In genomic region chr11:11845066-11845465, GRCh38 we compare ENCODE assay signal across 10 cellular contexts. TPM values are rescaled to one million over a fixed set of nuclear protein-coding genes. Genes with fewer than 3 reads are reported as not detected.
DNase-seq lines count a peak whose midpoint lies in the region; ATAC-seq, FAIRE-seq and TF ChIP-seq lines count a peak whose summit lies in the region.
"Had no signal": no experiment of that assay in that cellular context is flagged by ENCODE, and none has a peak within 500 bp of the region (broad histone marks: within the 10 kb centered on the region; RNA-seq: fewer than 3 reads in every experiment).

No MANE protein-coding gene starts in this region.

- no peak overlapping the region for H2AFZ ChIP-seq in GM23248

- ATAC-seq in HG03095 (IDR thresholded peaks at IDR 0.05; ENCODE audit: unreplicated experiment) = no peak
- ATAC-seq: naive thymus-derived CD8-positive, alpha-beta T cell had no signal

- no peaks in the 10 kb centered on the region for H3K9me2 ChIP-seq in GM23248 (ENCODE audit: insufficient read depth)

- peak overlapping the region; percentile 98 for H3K4me2 ChIP-seq in GM23248 (ENCODE audit: unreplicated experiment)

- DNase-seq in GM23248 (peak; percentile 6), NCI-H2196 (lab: John Stamatoyannopoulos, UW; ENCODE audit: unreplicated experiment) (peak; percentile 40), epithelial cell of esophagus (ENCODE audit: low read depth) (peak; percentile 92), small intestine (peak; percentile 73), D721Med (ENCODE audit: insufficient read length, low spot score) (no peak), urothelium cell line (ENCODE audit: low spot score) (no peak)
- DNase-seq: activated CD8-positive, alpha-beta memory T cell treated with anti-CD3 and anti-CD28 coated beads, Interleukin-2, amount 50 U/mL, for 48 hours; naive thymus-derived CD8-positive, alpha-beta T cell; NCI-H524 had no signal

- H3K27ac ChIP-seq in GM23248 (peak overlapping the region; percentile 3; the same call in 1 of the 2 replicates), small intestine (ENCODE audit: low read depth in 1 of 2, low read length in 1 of 2) (peak overlapping the region in 1 of 2 donors; percentile 34)

- no peak for FAIRE-seq in small intestine (lab: Jason Lieb, UNC)
- no peak for FAIRE-seq in D721Med (lab: Jason Lieb, UNC)
- FAIRE-seq in urothelium cell line (lab: Jason Lieb, UNC) = no peak

- H3K27me3 ChIP-seq in GM23248 (replicated peaks; ENCODE audit: insufficient read depth) (no peaks in the 10 kb centered on the region), small intestine (ENCODE audit: control insufficient read depth in 2 of 2, insufficient read depth in 2 of 2, low read length in 2 of 2) (no peaks in the 10 kb centered on the region)

- in situ Hi-C loops in GM23248 (cut with MboI) = no loop called here

- H3K9me3 ChIP-seq in GM23248 (ENCODE audit: low read depth) = no peaks in the 10 kb centered on the region
- H3K9me3 ChIP-seq in small intestine (ENCODE audit: control insufficient read depth, low read depth) = no peaks in the 10 kb centered on the region

- H3F3A ChIP-seq in GM23248 (ENCODE audit: insufficient read depth) = peaks cover 59% of the 10 kb centered on the region

- H3K4me1 ChIP-seq in GM23248 (ENCODE audit: insufficient read depth) (peaks cover 55% of the 10 kb centered on the region), small intestine (ENCODE audit: control insufficient read depth in 2 of 2, insufficient read depth in 1 of 2, low read depth in 1 of 2, low read length in 1 of 2) (peaks cover 0 to 23% of the 10 kb centered on the region in 2 donors)

- no peak for TF ChIP-seq CTCF in epithelial cell of esophagus (IDR thresholded peaks at IDR 0.05; ENCODE audit: insufficient read depth, low read depth, low read length, missing control alignments)
- no peak for TF ChIP-seq CTCF in D721Med (IDR thresholded peaks at IDR 0.05; ENCODE audit: insufficient read depth, missing control alignments)

- H3K79me2 ChIP-seq in GM23248 (ENCODE audit: insufficient read depth) = peaks cover 82% of the 10 kb centered on the region

- H3K36me3 ChIP-seq in GM23248 (ENCODE audit: low read depth) = no peaks in the 10 kb centered on the region
- no peaks in the 10 kb centered on the region for H3K36me3 ChIP-seq in small intestine (ENCODE audit: control insufficient read depth in 2 of 2, insufficient read depth in 2 of 2, low read length in 2 of 2)

- peaks cover 16% of the 10 kb centered on the region; the same call in 1 of the 2 replicates for H4K20me1 ChIP-seq in GM23248 (ENCODE audit: insufficient read depth)

- no peak overlapping the region for H3K9ac ChIP-seq in GM23248

- H3K4me3 ChIP-seq in GM23248 (peak overlapping the region; percentile 2; the same call in 1 of the 2 replicates), epithelial cell of esophagus (ENCODE audit: low read length) (peak overlapping the region; percentile 7), small intestine (ENCODE audit: low read depth in 1 of 2, low read length in 2 of 2) (no peak overlapping the region)

RNA-seq across cellular contexts. Expression of gene USP47, which starts 3.3 kb away (rescaled TPM):
- 53.0 and 58.8 TPM in 2 replicates for total RNA-seq in GM23248 (2014; rRNA removed; shearing (Covaris generic))
- polyA plus RNA-seq in GM23248 (2016; fragmentation: Nextera tagmentation; extraction: Ambion mirVana) (35.9 and 36.3 TPM in 2 replicates), small intestine (10 to 100 TPM; 14.6 to 21.9 (median 19.0) TPM)

Comparison
In these comparisons a context has a peak if more than half of its experiments do, and no peak if none do; other contexts are left out.
1. DNase-seq: peak in GM23248 (single experiment), NCI-H2196 (single experiment), epithelial cell of esophagus (single experiment) and small intestine (single experiment); none in D721Med (single experiment) and urothelium cell line (single experiment).
2. H3K4me3 ChIP-seq: peak in GM23248 (single experiment) and epithelial cell of esophagus (single experiment); none in small intestine (0 of 2).